Comparison of ENCODE assay signal across 10 cellular contexts in the genomic region with DNA sequence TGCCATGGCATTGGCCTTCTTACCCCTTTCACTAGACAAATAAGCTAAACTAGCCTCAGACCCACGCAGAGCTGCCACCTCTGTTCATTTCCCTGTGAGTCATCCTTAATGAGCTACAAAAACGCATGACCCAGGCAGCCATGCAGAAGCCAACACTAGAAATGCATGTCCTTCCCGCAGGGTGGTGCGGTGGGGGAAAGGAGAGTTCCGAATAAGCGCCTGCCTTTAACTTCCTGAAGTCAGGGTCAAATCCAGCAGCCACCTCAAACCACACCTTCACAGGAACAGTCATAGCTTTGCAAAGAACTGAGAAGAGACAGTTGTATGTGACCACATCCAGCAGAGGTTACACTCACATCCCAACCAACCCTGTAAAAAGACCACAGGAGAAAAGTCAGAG. TPM values are rescaled to one million over a fixed set of nuclear protein-coding genes. Genes with fewer than 3 reads are reported as not detected.
DNase-seq lines count a peak whose midpoint lies in the region; ATAC-seq and TF ChIP-seq lines count a peak whose summit lies in the region.
"Had no signal": no experiment of that assay in that cellular context is flagged by ENCODE, and none has a peak within 500 bp of the region (broad histone marks: within the 10 kb centered on the region; RNA-seq: fewer than 3 reads in every experiment).

No MANE protein-coding gene starts in this region.

- no peak overlapping the region for H3K9ac ChIP-seq in colonic mucosa (ENCODE audit: low read depth in 2 of 2, low read length in 2 of 2)

- no peaks in the 10 kb centered on the region for H3K4me1 ChIP-seq in colonic mucosa

- no peaks in the 10 kb centered on the region for H3K36me3 ChIP-seq in colonic mucosa

- no peak overlapping the region for H3K27ac ChIP-seq in colonic mucosa

- no peaks in the 10 kb centered on the region for H3K27me3 ChIP-seq in colonic mucosa

- H3K4me3 ChIP-seq in astrocyte of the spinal cord (ENCODE audit: low read depth, low read length) (no peak overlapping the region), colonic mucosa (no peak overlapping the region)

- intact Hi-C loops in head of caudate nucleus (cut with DNase I): no loop called here
- intact Hi-C loops in colonic mucosa (cut with DNase I): no loop called here

- in situ Hi-C loops in astrocyte of the spinal cord (cut with HindIII; ENCODE audit: low sequenced_read_pairs): no loop called here

- DNase-seq in activated CD4-positive, CD25-positive, alpha-beta regulatory T cell treated with anti-CD3 and anti-CD28 coated beads, Interleukin-2, amount 50 U/mL, for 72 hours: peak; percentile 34
- DNase-seq in astrocyte of the spinal cord (ENCODE audit: low read depth, low spot score): peak; percentile 15
- DNase-seq in stimulated activated CD4-positive, alpha-beta T cell treated with anti-CD3 and anti-CD28 coated beads, TNF-alpha, amount 100 ng/mL, for 48 hours (ENCODE audit: low read depth in 3 of 3): peak in 2 of 3 donors; percentile 45 to 71
- DNase-seq in head of caudate nucleus: no peak
- no peak for DNase-seq in NCI-H2081 (lab: John Stamatoyannopoulos, UW)
- no peak for DNase-seq in colonic mucosa
- DNase-seq: NCI-H1436 treated with DMSO at 0.1 percent for 48 hours, substantia nigra had no signal

- TF ChIP-seq CTCF in astrocyte of the spinal cord (IDR thresholded peaks at IDR 0.05; ENCODE audit: low read depth, low read length): no peak
- TF ChIP-seq CTCF in colonic mucosa (IDR thresholded peaks at IDR 0.05): no peak

- peak; percentile 16 for ATAC-seq in GM21825 (IDR thresholded peaks at IDR 0.05; ENCODE audit: unreplicated experiment)
- ATAC-seq in GM18870 (IDR thresholded peaks at IDR 0.05; ENCODE audit: unreplicated experiment): no peak

- no peaks in the 10 kb centered on the region for H3K9me3 ChIP-seq in colonic mucosa

RNA-seq across cellular contexts. Expression of gene IRF4, which starts 40.4 kb away (rescaled TPM):
- 1 to 10 TPM; 4.7 to 8.8 TPM for total RNA-seq in colonic mucosa

Comparison
In these comparisons a context has a peak if more than half of its experiments do, and no peak if none do; other contexts are left out.
1. DNase-seq: peak in activated CD4-positive, CD25-positive, alpha-beta regulatory T cell treated with anti-CD3 and anti-CD28 coated beads, Interleukin-2, amount 50 U/mL, for 72 hours (single experiment), astrocyte of the spinal cord (single experiment) and stimulated activated CD4-positive, alpha-beta T cell treated with anti-CD3 and anti-CD28 coated beads, TNF-alpha, amount 100 ng/mL, for 48 hours (2 of 3); none in head of caudate nucleus (0 of 42), NCI-H2081 (0 of 2) and colonic mucosa (single experiment).